Comparison of ENCODE assay signal across 11 cellular contexts in the genomic region with DNA sequence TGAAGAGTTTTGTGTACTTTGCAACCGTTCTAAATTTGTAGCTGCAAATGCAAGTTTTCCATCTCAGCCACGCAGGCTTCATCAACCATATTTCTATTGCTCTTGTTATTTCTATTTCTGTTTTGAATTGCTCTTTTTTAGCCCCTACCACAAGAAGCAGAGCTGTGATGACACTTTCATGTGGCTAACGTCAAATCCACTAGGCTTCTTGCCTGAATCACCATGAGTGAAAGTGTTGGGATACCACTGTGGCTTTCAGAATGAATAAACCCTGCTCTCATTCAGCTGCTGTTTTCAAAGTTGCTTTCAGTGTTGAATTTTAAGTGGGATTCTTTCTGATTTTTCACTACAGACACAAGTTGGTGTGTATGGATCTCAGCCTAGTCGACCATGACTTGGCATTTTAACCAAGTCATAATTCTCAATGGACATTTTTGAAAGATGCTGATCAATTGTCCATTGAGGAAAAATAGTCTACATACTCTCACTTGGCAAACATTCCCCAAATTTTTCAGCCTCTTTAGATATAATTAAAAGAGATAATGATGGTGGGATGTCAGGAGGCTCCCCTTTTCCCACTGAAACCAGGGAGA. TPM values are rescaled to one million over a fixed set of nuclear protein-coding genes. Genes with fewer than 3 reads are reported as not detected.
DNase-seq lines count a peak whose midpoint lies in the region; ATAC-seq and TF ChIP-seq lines count a peak whose summit lies in the region.
"Had no signal": no experiment of that assay in that cellular context is flagged by ENCODE, and none has a peak within 500 bp of the region (broad histone marks: within the 10 kb centered on the region; RNA-seq: fewer than 3 reads in every experiment).

No MANE protein-coding gene starts in this region.

- H2AFZ ChIP-seq in neural progenitor cell (replicated peaks) (no peak overlapping the region), GM23338 (no peak overlapping the region)
- H2AFZ ChIP-seq: parathyroid adenoma had no signal

- H3K4me1 ChIP-seq in neural progenitor cell: no peaks in the 10 kb centered on the region
- H3K4me1 ChIP-seq in GM23338 (ENCODE audit: insufficient read depth): no peaks in the 10 kb centered on the region
- H3K4me1 ChIP-seq: parathyroid adenoma had no signal

- TF ChIP-seq CTCF in neural progenitor cell (IDR thresholded peaks at IDR 0.05) (no peak), WTC11 (IDR thresholded peaks at IDR 0.05) (no peak), GM23338 (conservative IDR thresholded peaks at IDR 0.05; ENCODE audit: low read depth in 2 of 2) (no peak)

- H3K27ac Mint-ChIP-seq in neural progenitor cell: no peak overlapping the region
- H3K27ac Mint-ChIP-seq in WTC11: no peak overlapping the region
- no peak overlapping the region for H3K27ac Mint-ChIP-seq in GM23338

- POLR2A ChIA-PET in WTC11 (lab: Charles Lee): no interaction called here

- H3K27me3 Mint-ChIP-seq in neural progenitor cell (ENCODE audit: insufficient read depth, low read depth) (peaks cover 2% of the 10 kb centered on the region), WTC11 (ENCODE audit: low read depth) (peaks cover 95% of the 10 kb centered on the region), GM23338 (ENCODE audit: insufficient read depth, low read depth, poor library complexity) (peaks cover 47% of the 10 kb centered on the region)

- H3K36me3 Mint-ChIP-seq in neural progenitor cell (no peaks in the 10 kb centered on the region), WTC11 (no peaks in the 10 kb centered on the region), GM23338 (ENCODE audit: low read depth) (no peaks in the 10 kb centered on the region)

- no peak overlapping the region for H3K27ac ChIP-seq in neural progenitor cell
- no peak overlapping the region for H3K27ac ChIP-seq in GM23338 (ENCODE audit: low read depth)
- H3K27ac ChIP-seq: 22Rv1, parathyroid adenoma had no signal

- DNase-seq in NK-92 treated with Interleukin-12 subunit alpha and Interleukin-12 subunit beta, amount 100 ng/mL, for 24 hours (lab: John Stamatoyannopoulos, UW): peak; percentile 12
- DNase-seq in NK-92 (lab: John Stamatoyannopoulos, UW; ENCODE audit: unreplicated experiment) (no peak), neural progenitor cell (ENCODE audit: low spot score) (no peak), WTC11 (ENCODE audit: low spot score) (no peak), GM23338 (ENCODE audit: low spot score) (no peak)
- peak; percentile 18 to 23 for DNase-seq in stimulated activated CD4-positive, alpha-beta T cell treated with anti-CD3 and anti-CD28 coated beads, Interleukin-15, amount 100 ng/mL, for 48 hours (ENCODE audit: low read depth in 2 of 2)
- DNase-seq: NCI-H1417 treated with DMSO at 0.1 percent for 48 hours had no signal

- no peaks in the 10 kb centered on the region for H3K9me3 ChIP-seq in neural progenitor cell (ENCODE audit: low read depth)

- H3K9ac ChIP-seq in neural progenitor cell: no peak overlapping the region
- H3K9ac ChIP-seq: parathyroid adenoma had no signal

- H3K4me1 Mint-ChIP-seq in neural progenitor cell (no peaks in the 10 kb centered on the region), WTC11 (no peaks in the 10 kb centered on the region), GM23338 (no peaks in the 10 kb centered on the region)

- H3K4me3 Mint-ChIP-seq in neural progenitor cell: no peak overlapping the region
- H3K4me3 Mint-ChIP-seq in WTC11: no peak overlapping the region
- H3K4me3 Mint-ChIP-seq in GM23338: no peak overlapping the region

- no peak overlapping the region for H3K4me3 ChIP-seq in neural progenitor cell
- no peak overlapping the region for H3K4me3 ChIP-seq in GM23338

- H3K27me3 ChIP-seq in neural progenitor cell (peaks cover 97% of the 10 kb centered on the region), GM23338 (ENCODE audit: insufficient read depth) (peaks cover 92% of the 10 kb centered on the region)

- CTCF ChIA-PET in WTC11 (lab: Charles Lee): no interaction called here

- H4K20me1 ChIP-seq in neural progenitor cell (ENCODE audit: low read depth) (no peaks in the 10 kb centered on the region), GM23338 (replicated peaks; ENCODE audit: insufficient read depth) (no peaks in the 10 kb centered on the region)

- no peaks in the 10 kb centered on the region for H3F3A ChIP-seq in neural progenitor cell (ENCODE audit: low read depth)
- no peaks in the 10 kb centered on the region for H3F3A ChIP-seq in GM23338 (replicated peaks; ENCODE audit: low read depth)

- no peaks in the 10 kb centered on the region for H3K9me2 ChIP-seq in GM23338 (ENCODE audit: insufficient read depth)

- H3K4me2 ChIP-seq in neural progenitor cell (no peak overlapping the region), GM23338 (no peak overlapping the region)

- H3K79me2 ChIP-seq in neural progenitor cell (ENCODE audit: low read depth) (no peaks in the 10 kb centered on the region), GM23338 (replicated peaks; ENCODE audit: insufficient read depth) (no peaks in the 10 kb centered on the region)
- H3K79me2 ChIP-seq: parathyroid adenoma had no signal

- peak; percentile 98 for ATAC-seq in GM21529 (IDR thresholded peaks at IDR 0.05; ENCODE audit: unreplicated experiment)
- peak; percentile 82 for ATAC-seq in HG03520 (IDR thresholded peaks at IDR 0.05; ENCODE audit: unreplicated experiment)
- ATAC-seq in WTC11: no peak
- no peak for ATAC-seq in GM23338

- H3K36me3 ChIP-seq in neural progenitor cell (no peaks in the 10 kb centered on the region), GM23338 (ENCODE audit: insufficient read depth) (no peaks in the 10 kb centered on the region)

- no peaks in the 10 kb centered on the region for H3K9me3 Mint-ChIP-seq in neural progenitor cell
- H3K9me3 Mint-ChIP-seq in WTC11: no peaks in the 10 kb centered on the region
- no peaks in the 10 kb centered on the region for H3K9me3 Mint-ChIP-seq in GM23338

TF ChIP-seq in WTC11, 78 proteins besides CTCF, POLR2A, EP300 and RAD21 (continues in another document):
- TF ChIP-seq JAZF1 (CRISPR knock-in tag; IDR thresholded peaks at IDR 0.05): no peak
- TF ChIP-seq, protein P1, sequence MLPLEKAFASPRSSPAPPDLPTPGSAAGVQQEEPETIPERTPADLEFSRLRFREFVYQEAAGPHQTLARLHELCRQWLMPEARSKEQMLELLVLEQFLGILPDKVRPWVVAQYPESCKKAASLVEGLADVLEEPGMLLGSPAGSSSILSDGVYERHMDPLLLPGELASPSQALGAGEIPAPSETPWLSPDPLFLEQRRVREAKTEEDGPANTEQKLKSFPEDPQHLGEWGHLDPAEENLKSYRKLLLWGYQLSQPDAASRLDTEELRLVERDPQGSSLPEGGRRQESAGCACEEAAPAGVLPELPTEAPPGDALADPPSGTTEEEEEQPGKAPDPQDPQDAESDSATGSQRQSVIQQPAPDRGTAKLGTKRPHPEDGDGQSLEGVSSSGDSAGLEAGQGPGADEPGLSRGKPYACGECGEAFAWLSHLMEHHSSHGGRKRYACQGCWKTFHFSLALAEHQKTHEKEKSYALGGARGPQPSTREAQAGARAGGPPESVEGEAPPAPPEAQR (CRISPR knock-in tag; IDR thresholded peaks at IDR 0.05): no peak
- TF ChIP-seq PREB (CRISPR knock-in tag; IDR thresholded peaks at IDR 0.05; ENCODE audit: borderline replicate concordance): no peak

RNA-seq across cellular contexts. Expression of gene MTAP, which starts 41.0 kb away (rescaled TPM):
- total RNA-seq in neural progenitor cell (ENCODE audit: low replicate concordance) (15.2 and 21.6 TPM in 2 replicates), WTC11 (2021) (71.8 to 84.3 TPM (median 73.9 TPM) in 3 replicates)
- total RNA-seq in GM23338 (2014; rRNA removed; shearing (Covaris generic)): 70.0 and 71.8 TPM in 2 replicates
- polyA plus RNA-seq in GM23338 (2016; fragmentation: Nextera tagmentation; extraction: Ambion mirVana): 51.0 and 61.8 TPM in 2 replicates

Comparison
In these comparisons a context has a peak if more than half of its experiments do, and no peak if none do; other contexts are left out.
1. DNase-seq: peak in NK-92 treated with Interleukin-12 subunit alpha and Interleukin-12 subunit beta, amount 100 ng/mL, for 24 hours (single experiment) and stimulated activated CD4-positive, alpha-beta T cell treated with anti-CD3 and anti-CD28 coated beads, Interleukin-15, amount 100 ng/mL, for 48 hours (2 of 2); none in NK-92 (single experiment), neural progenitor cell (single experiment), WTC11 (single experiment) and GM23338 (single experiment).
2. ATAC-seq: peak in GM21529 (single experiment) and HG03520 (single experiment); none in WTC11 (single experiment) and GM23338 (single experiment).